In genomic region chrX:120534413-120535205, GRCh38 we compare ENCODE assay signal across 31 cellular contexts.
"Had no signal": no experiment of that assay in that cellular context is flagged by ENCODE, and none has a peak within 500 bp of the region (broad histone marks: within the 10 kb centered on the region; RNA-seq: fewer than 3 reads in every experiment).

No MANE protein-coding gene starts in this region.

- H3K4me1 ChIP-seq: gastrocnemius medialis, parathyroid adenoma, psoas muscle, stomach, thyroid gland, upper lobe of left lung, vagina had no signal

- H3K9me3 ChIP-seq: gastrocnemius medialis, psoas muscle, stomach, thyroid gland, upper lobe of left lung, vagina had no signal

- H3K4me3 ChIP-seq: coronary artery, gastrocnemius medialis, psoas muscle, smooth muscle cell, stomach, thyroid gland, upper lobe of left lung, vagina had no signal

- H3K27me3 ChIP-seq: gastrocnemius medialis, stomach, thyroid gland, upper lobe of left lung, vagina had no signal

- H3K9me3 Mint-ChIP-seq: brain; effector memory CD8-positive, alpha-beta T cell; naive thymus-derived CD4-positive, alpha-beta T cell; stimulated activated naive B cell treated with anti-CD40 and anti-IgM and Interleukin-4, amounts not matched to agents 10 μg/mL and 1 μg/mL and 100 μg/mL, for 72 hours; T-helper 2 cell treated with Interferon-gamma antibody and Interleukin-4, amounts not matched to agents 5 μg/mL and 100 μg/mL, for 36 hours had no signal

- H3K27me3 Mint-ChIP-seq: activated CD8-positive, alpha-beta memory T cell treated with anti-CD3 and anti-CD28 coated beads, Interleukin-2, amount 10 ng/mL, durations not matched to agents 7 days and 5 days; brain; effector memory CD8-positive, alpha-beta T cell; naive thymus-derived CD4-positive, alpha-beta T cell; stimulated activated naive B cell treated with anti-CD40 and anti-IgM and Interleukin-4, amounts not matched to agents 10 μg/mL and 1 μg/mL and 100 μg/mL, for 72 hours had no signal

- FAIRE-seq: keratinocyte had no signal

- H3K27ac ChIP-seq: coronary artery, gastrocnemius medialis, parathyroid adenoma, psoas muscle, stomach, thyroid gland, upper lobe of left lung, vagina had no signal

- H3K4me3 Mint-ChIP-seq: activated CD8-positive, alpha-beta memory T cell treated with anti-CD3 and anti-CD28 coated beads, Interleukin-2, amount 10 ng/mL, durations not matched to agents 7 days and 5 days; activated CD8-positive, alpha-beta T cell treated with anti-CD3 and anti-CD28 coated beads, Interleukin-2, amount 10 ng/mL, durations not matched to agents 7 days and 5 days; brain; effector memory CD8-positive, alpha-beta T cell; naive thymus-derived CD4-positive, alpha-beta T cell; stimulated activated naive B cell treated with anti-CD40 and anti-IgM and Interleukin-4, amounts not matched to agents 10 μg/mL and 1 μg/mL and 100 μg/mL, for 72 hours; T-helper 2 cell treated with Interferon-gamma antibody and Interleukin-4, amounts not matched to agents 5 μg/mL and 100 μg/mL, for 36 hours had no signal

- H3K27ac Mint-ChIP-seq: activated CD8-positive, alpha-beta memory T cell treated with anti-CD3 and anti-CD28 coated beads, Interleukin-2, amount 10 ng/mL, durations not matched to agents 7 days and 5 days; activated CD8-positive, alpha-beta T cell treated with anti-CD3 and anti-CD28 coated beads, Interleukin-2, amount 10 ng/mL, durations not matched to agents 7 days and 5 days; brain; naive thymus-derived CD4-positive, alpha-beta T cell; stimulated activated naive B cell treated with anti-CD40 and anti-IgM and Interleukin-4, amounts not matched to agents 10 μg/mL and 1 μg/mL and 100 μg/mL, for 72 hours; T-helper 2 cell treated with Interferon-gamma antibody and Interleukin-4, amounts not matched to agents 5 μg/mL and 100 μg/mL, for 36 hours had no signal

- H3K4me1 Mint-ChIP-seq: activated CD8-positive, alpha-beta memory T cell treated with anti-CD3 and anti-CD28 coated beads, Interleukin-2, amount 10 ng/mL, durations not matched to agents 7 days and 5 days; brain; naive thymus-derived CD4-positive, alpha-beta T cell had no signal

- DNase-seq: activated CD4-positive, alpha-beta T cell treated with anti-CD3 and anti-CD28 coated beads for 48 hours; activated CD4-positive, CD25-positive, alpha-beta regulatory T cell; activated CD8-positive, alpha-beta memory T cell treated with anti-CD3 and anti-CD28 coated beads, Interleukin-2, amount 10 ng/mL, durations not matched to agents 7 days and 5 days; activated CD8-positive, alpha-beta T cell treated with anti-CD3 and anti-CD28 coated beads, Interleukin-2, amount 10 ng/mL, durations not matched to agents 7 days and 5 days; activated gamma-delta T cell; activated naive CD4-positive, alpha-beta T cell treated with anti-CD3 and anti-CD28 coated beads, Interleukin-2, amount 50 U/mL, for 16 hours; aorta; effector memory CD8-positive, alpha-beta T cell; erythroblast; gastrocnemius medialis; glutamatergic neuron; left colon; mammary epithelial cell; naive thymus-derived CD4-positive, alpha-beta T cell; nucleus accumbens; psoas muscle; stimulated activated CD4-positive, alpha-beta T cell treated with anti-CD3 and anti-CD28 coated beads, Interleukin-1b, Interleukin-23, amount 100 ng/mL, for 48 hours; stimulated activated CD4-positive, alpha-beta T cell treated with anti-CD3 and anti-CD28 coated beads, Interleukin-4, amount 100 ng/mL, for 4 hours; stimulated activated CD8-positive, alpha-beta memory T cell treated with anti-CD3 and anti-CD28 coated beads, Interleukin-4, amount 100 ng/mL, for 48 hours; stimulated activated naive B cell treated with anti-CD40 and anti-IgM and Interleukin-4, amounts not matched to agents 10 μg/mL and 1 μg/mL and 100 μg/mL, for 72 hours; stomach; T-helper 1 cell; thyroid gland; upper lobe of left lung had no signal
